Comparison of ENCODE assay signal across 15 cellular contexts in the genomic region with DNA sequence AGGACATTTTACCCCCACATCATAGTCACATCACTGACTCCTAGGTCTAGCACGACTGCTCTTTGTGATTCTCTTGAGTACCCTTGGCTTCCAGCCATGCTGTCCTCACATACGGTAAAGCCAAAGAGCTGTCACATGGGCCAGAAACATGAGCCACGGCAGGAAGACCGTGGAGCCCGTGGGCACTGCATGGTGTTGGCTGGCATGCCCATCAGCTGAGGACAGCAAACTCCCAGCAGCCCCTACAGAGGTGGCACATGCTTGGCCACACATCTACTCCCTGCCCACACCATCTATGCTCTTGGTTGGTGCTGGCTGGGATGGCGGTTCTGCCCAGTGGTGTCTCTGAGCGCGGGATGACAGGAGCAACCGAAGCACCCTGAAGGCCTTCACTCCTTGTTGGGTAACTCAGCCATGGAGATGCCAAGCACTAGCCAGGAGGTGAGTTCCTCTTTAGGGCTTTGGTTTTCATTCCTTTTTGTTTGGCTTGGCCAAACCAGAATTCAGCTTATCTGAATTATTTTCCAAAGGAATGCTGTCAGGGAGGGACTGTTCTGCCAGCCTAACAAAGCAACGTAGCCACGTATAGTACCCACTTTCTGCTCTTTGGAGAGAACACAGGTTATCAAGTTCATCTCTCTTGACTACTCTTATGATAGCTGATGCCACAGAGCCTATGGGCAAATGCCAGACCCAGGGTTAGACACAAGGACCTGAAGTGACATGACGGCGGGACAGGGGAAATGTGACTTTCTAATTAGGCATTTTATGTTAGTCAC. TPM values are rescaled to one million over a fixed set of nuclear protein-coding genes. Genes with fewer than 3 reads are reported as not detected.
A peak's percentile ranks its signal among the peaks of the same experiment; 100 is the strongest.
DNase-seq lines count a peak whose midpoint lies in the region; ATAC-seq and TF ChIP-seq lines count a peak whose summit lies in the region.
"Had no signal": no experiment of that assay in that cellular context is flagged by ENCODE, and none has a peak within 500 bp of the region (broad histone marks: within the 10 kb centered on the region; RNA-seq: fewer than 3 reads in every experiment).

No MANE protein-coding gene starts in this region.

- H3K27ac Mint-ChIP-seq in glutamatergic neuron (ENCODE audit: unreplicated experiment) (peak overlapping the region; percentile 5), osteocyte (ENCODE audit: unreplicated experiment) (peak overlapping the region; percentile 82)
- H3K27ac Mint-ChIP-seq: T-cell had no signal

- BruUV-seq in PC-3 (replicated peaks; lab: Mats Ljungman, UMichigan): no TSS peak

- POLR2A ChIA-PET in PC-3 (lab: Charles Lee; ENCODE audit: unreplicated experiment): no interaction called here

- CTCF ChIA-PET in PC-3 (lab: Charles Lee): no interaction called here

- peak overlapping the region; percentile 92 for H3K27ac ChIP-seq in PC-3 (ENCODE audit: low read length)

- no peaks in the 10 kb centered on the region for H3K79me2 ChIP-seq in PC-3 (ENCODE audit: low read length)

- H3K9me3 Mint-ChIP-seq in glutamatergic neuron (ENCODE audit: unreplicated experiment) (no peaks in the 10 kb centered on the region), osteocyte (ENCODE audit: unreplicated experiment) (no peaks in the 10 kb centered on the region)
- H3K9me3 Mint-ChIP-seq: T-cell had no signal

- no peaks in the 10 kb centered on the region for H3K9me2 ChIP-seq in PC-3 (replicated peaks; ENCODE audit: low read length)

- peaks cover 28% of the 10 kb centered on the region for H3K4me1 ChIP-seq in PC-3 (ENCODE audit: insufficient read depth, low read length)

- no peak overlapping the region for H3K4me3 Mint-ChIP-seq in glutamatergic neuron (ENCODE audit: unreplicated experiment)
- H3K4me3 Mint-ChIP-seq in osteocyte (ENCODE audit: unreplicated experiment): no peak overlapping the region
- H3K4me3 Mint-ChIP-seq: T-cell had no signal

- H3K27me3 ChIP-seq in PC-3 (ENCODE audit: low read length): no peaks in the 10 kb centered on the region

- H2AFZ ChIP-seq in PC-3 (ENCODE audit: low read length): no peak overlapping the region

- no peak for DNase-seq in PC-3
- no peak for DNase-seq in glutamatergic neuron
- no peak for DNase-seq in osteocyte (ENCODE audit: extremely low spot score, unreplicated experiment)
- DNase-seq in NK-92 (lab: John Stamatoyannopoulos, UW; ENCODE audit: unreplicated experiment): no peak
- no peak for DNase-seq in DMS153 (lab: John Stamatoyannopoulos, UW)
- DNase-seq: central memory CD4-positive, alpha-beta T cell; EL; NCI-H446 treated with DMSO at 0.1 percent for 48 hours; stimulated activated naive CD8-positive, alpha-beta T cell treated with anti-CD3 and anti-CD28 coated beads, Interleukin-15, Interleukin-2, amounts not matched to agents 100 U/mL and 50 U/mL, for 24 hours; T-cell had no signal

- H3K9me3 ChIP-seq in PC-3 (ENCODE audit: low read length): no peaks in the 10 kb centered on the region

- H3K36me3 Mint-ChIP-seq in glutamatergic neuron (ENCODE audit: unreplicated experiment) (no peaks in the 10 kb centered on the region), osteocyte (ENCODE audit: unreplicated experiment) (peaks cover 34% of the 10 kb centered on the region)

- peaks cover 16% of the 10 kb centered on the region; the same call in 1 of the 2 replicates for H3K36me3 ChIP-seq in PC-3 (ENCODE audit: low read depth, low read length)

- intact Hi-C loops in PC-3 (cut with micrococcal nuclease): no loop called here

- peak overlapping the region; percentile 74 for H3K4me2 ChIP-seq in PC-3 (ENCODE audit: low read length)

- H3K4me1 Mint-ChIP-seq in glutamatergic neuron (ENCODE audit: low read depth, unreplicated experiment) (no peaks in the 10 kb centered on the region), osteocyte (ENCODE audit: unreplicated experiment) (peaks cover 21% of the 10 kb centered on the region)
- H3K4me1 Mint-ChIP-seq: T-cell had no signal

- no peak for ATAC-seq in GM18505 (IDR thresholded peaks at IDR 0.05; ENCODE audit: unreplicated experiment)
- no peak for ATAC-seq in PC-3
- no peak for ATAC-seq in GM18519 (IDR thresholded peaks at IDR 0.05; ENCODE audit: low FRiP score, unreplicated experiment)
- ATAC-seq in HG03159 (IDR thresholded peaks at IDR 0.05; ENCODE audit: unreplicated experiment): no peak
- ATAC-seq: stimulated activated naive CD8-positive, alpha-beta T cell treated with anti-CD3 and anti-CD28 coated beads, Interleukin-15, Interleukin-2, amounts not matched to agents 100 U/mL and 50 U/mL, for 24 hours; T-cell had no signal

- no peak overlapping the region for H3K9ac ChIP-seq in PC-3 (ENCODE audit: low read length)

- peaks cover 6% of the 10 kb centered on the region for H3F3A ChIP-seq in PC-3 (ENCODE audit: low read length, unreplicated experiment)

- no peaks in the 10 kb centered on the region for H4K20me1 ChIP-seq in PC-3 (ENCODE audit: low read length)

- TF ChIP-seq POLR2A in GM18505 (IDR thresholded peaks at IDR 0.05; ENCODE audit: borderline replicate concordance, extremely low read depth, insufficient read depth, insufficient read length): peak; percentile 42

- H3K27me3 Mint-ChIP-seq in glutamatergic neuron (ENCODE audit: unreplicated experiment) (peaks cover 1% of the 10 kb centered on the region), osteocyte (ENCODE audit: unreplicated experiment) (no peaks in the 10 kb centered on the region)
- H3K27me3 Mint-ChIP-seq: T-cell had no signal

- no peak for TF ChIP-seq CTCF in PC-3 (conservative IDR thresholded peaks at IDR 0.05; ENCODE audit: low read depth, low read length)
- TF ChIP-seq CTCF in glutamatergic neuron (IDR thresholded peaks at IDR 0.05; ENCODE audit: partially characterized antibody, unreplicated experiment): no peak
- TF ChIP-seq CTCF in osteocyte (IDR thresholded peaks at IDR 0.05): no peak

- no peak overlapping the region for H3K4me3 ChIP-seq in PC-3 (ENCODE audit: low read length)

RNA-seq across cellular contexts. Expression of a gene that starts 10.0 kb away (rescaled TPM):
- total RNA-seq in PC-3 (2014; rRNA removed) (18.8 and 27.5 TPM in 2 replicates), glutamatergic neuron (ENCODE audit: unreplicated experiment) (111 TPM), osteocyte (57.0 and 59.2 TPM in 2 replicates)

RNA-seq across cellular contexts. Expression of a gene that starts 10.3 kb away (rescaled TPM):
- total RNA-seq in PC-3 (2014; rRNA removed) (12.9 and 23.1 TPM in 2 replicates), glutamatergic neuron (ENCODE audit: unreplicated experiment) (43.9 TPM), osteocyte (55.3 and 61.9 TPM in 2 replicates)

RNA-seq across cellular contexts. Expression of a gene that starts 11.7 kb away (rescaled TPM):
- total RNA-seq in PC-3 (2014; rRNA removed): 136 and 137 TPM in 2 replicates
- 73.5 TPM for total RNA-seq in glutamatergic neuron (ENCODE audit: unreplicated experiment)
- total RNA-seq in osteocyte: 79.8 and 80.2 TPM in 2 replicates

RNA-seq across cellular contexts. Expression of a gene that starts 19.4 kb away (rescaled TPM):
- total RNA-seq in PC-3 (2014; rRNA removed) (not detected in 2 replicates), glutamatergic neuron (ENCODE audit: unreplicated experiment) (not detected), osteocyte (not detected in 2 replicates)
- total RNA-seq: frontal cortex, HT-29, T-cell had no signal

RNA-seq across cellular contexts. Expression of a gene that starts 24.5 kb away (rescaled TPM):
- total RNA-seq in PC-3 (2014; rRNA removed): not detected in 2 replicates
- 0.25 TPM for total RNA-seq in glutamatergic neuron (ENCODE audit: unreplicated experiment)
- 0.70 and 0.97 TPM in 2 replicates for total RNA-seq in osteocyte
- total RNA-seq: HT-29 had no signal
